15 cellular contexts compared by ENCODE assay signal in the genomic region with DNA sequence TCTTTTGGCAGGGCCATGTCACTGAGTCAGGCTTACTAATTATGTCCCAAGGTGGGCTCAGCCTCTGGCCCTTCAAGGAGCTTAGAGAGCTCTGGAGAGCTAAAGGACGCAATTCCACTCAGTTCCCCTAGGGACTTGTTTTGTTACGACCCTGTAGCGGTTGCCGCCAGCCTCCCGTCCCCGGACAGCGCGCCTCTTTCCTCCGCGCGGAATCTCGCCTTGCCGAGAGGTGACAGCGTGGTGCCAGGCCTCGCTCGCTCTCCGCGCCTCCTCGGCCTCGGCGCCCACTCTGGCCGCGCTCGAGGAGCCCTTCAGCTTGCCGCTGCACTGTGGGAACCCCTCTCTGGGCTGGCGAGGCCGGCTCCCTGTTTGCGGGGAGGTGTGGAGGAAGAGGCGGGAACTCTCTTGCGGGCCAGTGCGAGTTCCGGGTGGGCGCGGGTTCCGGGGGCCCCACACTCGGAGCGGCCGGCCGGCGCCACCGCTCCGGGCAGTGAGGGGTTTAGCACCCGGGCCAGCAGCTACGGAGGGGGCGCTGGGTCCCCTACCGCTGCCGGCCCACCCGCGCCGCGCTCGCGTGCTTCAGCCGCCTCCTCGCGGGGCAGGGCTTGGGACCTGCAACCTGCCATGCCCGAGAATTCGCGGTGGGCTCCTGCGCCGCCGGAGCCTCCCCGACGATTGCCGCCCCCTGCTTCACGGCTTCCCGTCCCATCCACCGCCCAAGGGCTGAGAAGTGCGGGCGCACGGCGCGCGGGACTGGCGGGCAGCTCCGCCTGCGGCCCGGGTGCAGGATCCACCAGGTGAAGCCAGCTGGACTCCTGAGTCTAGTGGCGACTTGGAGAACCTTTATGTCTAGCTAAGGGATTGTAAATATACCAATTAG. TPM values are rescaled to one million over a fixed set of nuclear protein-coding genes. Genes with fewer than 3 reads are reported as not detected.
A peak's percentile ranks its signal among the peaks of the same experiment; 100 is the strongest.
DNase-seq lines count a peak whose midpoint lies in the region; ATAC-seq and TF ChIP-seq lines count a peak whose summit lies in the region.
"Had no signal": no experiment of that assay in that cellular context is flagged by ENCODE, and none has a peak within 500 bp of the region (broad histone marks: within the 10 kb centered on the region; RNA-seq: fewer than 3 reads in every experiment).

No MANE protein-coding gene starts in this region.

- TF ChIP-seq CTCF in A673 (conservative IDR thresholded peaks at IDR 0.05; ENCODE audit: low read depth, low read length), result no peak

- H3K27me3 Mint-ChIP-seq in naive thymus-derived CD8-positive, alpha-beta T cell, result peaks cover 0 to 45% (median 2%) of the 10 kb centered on the region in 5 donors

- peaks cover 16 to 28% (median 25%) of the 10 kb centered on the region in 4 donors for H3K4me1 Mint-ChIP-seq in naive thymus-derived CD8-positive, alpha-beta T cell

- no peak overlapping the region for H3K27ac ChIP-seq in A673 (ENCODE audit: low read depth, low read length, poor library complexity, severe bottlenecking)
- H3K27ac ChIP-seq: thoracic aorta had no signal

- H3K27me3 ChIP-seq in A673 (replicated peaks; ENCODE audit: insufficient read depth, low read depth, low read length, poor library complexity), result peaks cover 8% of the 10 kb centered on the region

- H3K36me3 Mint-ChIP-seq in naive thymus-derived CD8-positive, alpha-beta T cell, result no peaks in the 10 kb centered on the region

- H3K4me3 Mint-ChIP-seq in naive thymus-derived CD8-positive, alpha-beta T cell, result peak overlapping the region in 7 of 10 donors; percentile 29 to 95 (median 91)

- POLR2A ChIA-PET in naive thymus-derived CD8-positive, alpha-beta T cell (lab: Charles Lee), result interaction anchor here (1.1 to 3.0 kb wide), 7 partner anchors 10 to 177 kb away, joined by 3 to 23 read pairs (median 6); a partner anchor contains a TSS
- POLR2A ChIA-PET in A673 (lab: Charles Lee; ENCODE audit: low non-redundant PET), result no interaction called here

- H3K9me3 ChIP-seq in A673 (ENCODE audit: low read depth, low read length, poor library complexity, severe bottlenecking), result no peaks in the 10 kb centered on the region
- H3K9me3 ChIP-seq: thoracic aorta had no signal

- BruUV-seq in A673 (replicated peaks; lab: Mats Ljungman, UMichigan), result no TSS peak

- no peak for ATAC-seq in naive thymus-derived CD8-positive, alpha-beta T cell

- intact Hi-C loops in A673 (cut with micrococcal nuclease; ENCODE audit: unreplicated experiment), result loop anchor here (10.0 kb wide), 1 partner anchor 570 kb away; a partner anchor contains a TSS

- CTCF ChIA-PET in A673 (lab: Charles Lee), result no interaction called here

- DNase-seq in Caki2 (ENCODE audit: low read depth), result peak; percentile 70
- peak; percentile 16 for DNase-seq in M059J (ENCODE audit: low read depth)
- peak; percentile 9 for DNase-seq in dermis blood vessel endothelial cell
- DNase-seq in naive thymus-derived CD8-positive, alpha-beta T cell, result peak in 2 of 10 donors; percentile 12 to 16
- DNase-seq in A673 (ENCODE audit: low spot score), result no peak
- no peak for DNase-seq in activated gamma-delta T cell (lab: John Stamatoyannopoulos, UW)
- no peak for DNase-seq in activated effector memory CD4-positive, alpha-beta T cell treated with Interleukin-2 at 50 U/mL for 16 hours
- no peak for DNase-seq in NCI-H1105 treated with DMSO at 0.1 percent for 48 hours (lab: John Stamatoyannopoulos, UW)
- DNase-seq: DMS 273 treated with DMSO at 0.1 percent for 48 hours, KBM-7, NCI-H226, nucleus accumbens, SHP77 had no signal

- H3K36me3 ChIP-seq in A673 (ENCODE audit: insufficient read depth, low read length, poor library complexity, severe bottlenecking), result no peaks in the 10 kb centered on the region
- H3K36me3 ChIP-seq: thoracic aorta had no signal

- peaks cover 0 to 3% (median 0%) of the 10 kb centered on the region in 9 donors for H3K9me3 Mint-ChIP-seq in naive thymus-derived CD8-positive, alpha-beta T cell
- H3K9me3 Mint-ChIP-seq: activated naive CD8-positive, alpha-beta T cell treated with anti-CD3 and anti-CD28 coated beads, Interleukin-2, amount 50 U/mL, for 24 hours had no signal

- H3K4me1 ChIP-seq in A673 (ENCODE audit: insufficient read depth, low read length, poor library complexity, severe bottlenecking), result no peaks in the 10 kb centered on the region

- no peak overlapping the region for H3K27ac Mint-ChIP-seq in naive thymus-derived CD8-positive, alpha-beta T cell

- in situ Hi-C loops in Caki2 (cut with HindIII; ENCODE audit: low pct_unique_long_range_greater_than_20kb, low sequenced_read_pairs), result no loop called here

- H3K4me3 ChIP-seq in A673 (ENCODE audit: low read depth, low read length, poor library complexity, severe bottlenecking), result no peak overlapping the region

RNA-seq across cellular contexts. Expression of a gene that starts 9.9 kb away (rescaled TPM):
- 4.1 and 5.9 TPM in 2 replicates for total RNA-seq in Caki2 (2014; rRNA removed; shearing (Covaris generic); ENCODE audit: low replicate concordance)
- total RNA-seq in M059J (2014; rRNA removed; shearing (Covaris generic)), result 4.6 and 5.3 TPM in 2 replicates
- total RNA-seq in dermis blood vessel endothelial cell, result 0.17 and 0.28 TPM in 2 replicates
- total RNA-seq in naive thymus-derived CD8-positive, alpha-beta T cell, result under 1 TPM; 0.49 to 0.63 TPM
- under 1 TPM in 2 of 3 donors, not detected in 1; 0.05 to 0.36 TPM for polyA plus RNA-seq in naive thymus-derived CD8-positive, alpha-beta T cell
- total RNA-seq in A673 (2021), result 0.84 and 0.92 TPM in 2 replicates

RNA-seq across cellular contexts. Expression of a gene that starts 30.0 kb away (rescaled TPM):
- total RNA-seq in Caki2 (2014; rRNA removed; shearing (Covaris generic); ENCODE audit: low replicate concordance), result not detected in 2 replicates
- not detected in 2 replicates for total RNA-seq in M059J (2014; rRNA removed; shearing (Covaris generic))
- not detected in 2 replicates for total RNA-seq in dermis blood vessel endothelial cell
- not detected for total RNA-seq in naive thymus-derived CD8-positive, alpha-beta T cell
- not detected for polyA plus RNA-seq in naive thymus-derived CD8-positive, alpha-beta T cell
- not detected in 2 replicates for total RNA-seq in A673 (2021)
- total RNA-seq: thoracic aorta had no signal

Comparison
In these comparisons a context has a peak if more than half of its experiments do, and no peak if none do; other contexts are left out.
1. DNase-seq: peak in Caki2 (single experiment), M059J (single experiment) and dermis blood vessel endothelial cell (single experiment); none in A673 (single experiment), activated gamma-delta T cell (single experiment), activated effector memory CD4-positive, alpha-beta T cell treated with Interleukin-2 at 50 U/mL for 16 hours (single experiment) and NCI-H1105 treated with DMSO at 0.1 percent for 48 hours (single experiment).